10 cellular contexts compared by ENCODE assay signal in the genomic region with DNA sequence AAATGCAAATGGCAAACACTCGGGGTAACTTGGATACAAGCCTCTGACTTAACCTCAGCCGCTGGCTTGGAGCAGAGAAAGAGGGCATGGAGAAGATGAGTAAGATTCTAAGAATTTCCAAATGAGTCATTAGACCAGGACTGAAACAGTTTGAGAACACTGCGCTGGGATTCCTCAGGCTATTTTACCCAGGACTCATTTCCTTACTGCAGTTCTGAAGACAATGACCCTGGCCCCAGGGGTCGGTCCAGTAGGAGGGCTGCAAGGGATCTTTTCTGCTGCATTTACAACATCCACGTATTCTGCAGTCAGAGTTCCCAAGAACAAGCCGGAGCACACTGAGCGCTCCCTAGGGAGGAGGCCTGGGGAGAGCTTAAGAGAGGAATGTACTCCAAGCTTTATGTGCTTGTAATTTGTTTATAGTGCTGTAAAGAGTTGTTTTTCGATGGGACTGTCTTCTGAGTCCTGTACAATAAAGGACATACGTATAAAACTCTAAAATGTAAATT. TPM values are rescaled to one million over a fixed set of nuclear protein-coding genes. Genes with fewer than 3 reads are reported as not detected.
DNase-seq lines count a peak whose midpoint lies in the region; ATAC-seq lines count a peak whose summit lies in the region.
"Had no signal": no experiment of that assay in that cellular context is flagged by ENCODE, and none has a peak within 500 bp of the region (broad histone marks: within the 10 kb centered on the region; RNA-seq: fewer than 3 reads in every experiment).

No MANE protein-coding gene starts in this region.

- CTCF ChIA-PET in T-cell (lab: Charles Lee): no interaction called here

- POLR2A ChIA-PET in T-cell (lab: Charles Lee): no interaction called here

- H3K36me3 ChIP-seq in urinary bladder (ENCODE audit: insufficient read depth): no peaks in the 10 kb centered on the region

- DNase-seq in DMS 273 (lab: John Stamatoyannopoulos, UW; ENCODE audit: unreplicated experiment) (peak; percentile 5), DMS 273 treated with DMSO at 0.1 percent for 48 hours (lab: John Stamatoyannopoulos, UW) (no peak), cerebellar cortex (ENCODE audit: low spot score) (peak; percentile 88), T-cell (no peak), RPMI8226 (no peak)

- ATAC-seq in T-cell (replicated peaks in 1 of 4): no peak
- ATAC-seq in GM21528 (IDR thresholded peaks at IDR 0.05; ENCODE audit: low FRiP score, unreplicated experiment): no peak

- H3K27ac Mint-ChIP-seq in T-cell: no peak overlapping the region

- H3K9me3 Mint-ChIP-seq in T-cell: peaks cover 0 to 4% (median 3%) of the 10 kb centered on the region in 3 donors

- H3K36me3 Mint-ChIP-seq in T-cell: no peaks in the 10 kb centered on the region

- no peak overlapping the region for H3K4me3 Mint-ChIP-seq in T-cell

- no peaks in the 10 kb centered on the region for H3K4me1 ChIP-seq in urinary bladder (ENCODE audit: insufficient read depth)

- H3K27ac ChIP-seq in layer of hippocampus (ENCODE audit: low read depth, low read length): peak overlapping the region; percentile 32
- peak overlapping the region; percentile 18 for H3K27ac ChIP-seq in urinary bladder (ENCODE audit: low read depth)
- H3K27ac ChIP-seq: 22Rv1, KMS-11 had no signal

- no peak overlapping the region for H3K4me3 ChIP-seq in urinary bladder (ENCODE audit: low read depth, low read length)

- H3K27me3 ChIP-seq in layer of hippocampus (ENCODE audit: control insufficient read depth, insufficient read depth, low read length): no peaks in the 10 kb centered on the region

- H3K27me3 Mint-ChIP-seq in T-cell: peaks cover under 1% of the 10 kb centered on the region in 2 donors

- 14% methylated on average over 9 of the region's 9 CpGs for WGBS in urinary bladder

- no peaks in the 10 kb centered on the region for H3K4me1 Mint-ChIP-seq in T-cell

RNA-seq across cellular contexts. Expression of gene SORBS2, which starts 27.3 kb away (rescaled TPM):
- total RNA-seq in urinary bladder: 83.4 TPM
- polyA plus RNA-seq in urinary bladder: 493 TPM
- 1 to 10 TPM in 2 of 5 donors, under 1 TPM in 2, not detected in 1; 0.15 to 1.9 (median 0.98) TPM for total RNA-seq in T-cell

Comparison
In these comparisons a context has a peak if more than half of its experiments do, and no peak if none do; other contexts are left out.
1. DNase-seq: peak in DMS 273 (single experiment) and cerebellar cortex (single experiment); none in DMS 273 treated with DMSO at 0.1 percent for 48 hours (single experiment), T-cell (0 of 34) and RPMI8226 (single experiment).
2. RNA of gene SORBS2, which starts 27.3 kb away (total RNA-seq): 83.4 TPM in urinary bladder (single experiment); 0.15 to 1.9 TPM in T-cell; every median in the first group is over 10 times any median in the second.